9 cellular contexts compared by ENCODE assay signal in the genomic region with DNA sequence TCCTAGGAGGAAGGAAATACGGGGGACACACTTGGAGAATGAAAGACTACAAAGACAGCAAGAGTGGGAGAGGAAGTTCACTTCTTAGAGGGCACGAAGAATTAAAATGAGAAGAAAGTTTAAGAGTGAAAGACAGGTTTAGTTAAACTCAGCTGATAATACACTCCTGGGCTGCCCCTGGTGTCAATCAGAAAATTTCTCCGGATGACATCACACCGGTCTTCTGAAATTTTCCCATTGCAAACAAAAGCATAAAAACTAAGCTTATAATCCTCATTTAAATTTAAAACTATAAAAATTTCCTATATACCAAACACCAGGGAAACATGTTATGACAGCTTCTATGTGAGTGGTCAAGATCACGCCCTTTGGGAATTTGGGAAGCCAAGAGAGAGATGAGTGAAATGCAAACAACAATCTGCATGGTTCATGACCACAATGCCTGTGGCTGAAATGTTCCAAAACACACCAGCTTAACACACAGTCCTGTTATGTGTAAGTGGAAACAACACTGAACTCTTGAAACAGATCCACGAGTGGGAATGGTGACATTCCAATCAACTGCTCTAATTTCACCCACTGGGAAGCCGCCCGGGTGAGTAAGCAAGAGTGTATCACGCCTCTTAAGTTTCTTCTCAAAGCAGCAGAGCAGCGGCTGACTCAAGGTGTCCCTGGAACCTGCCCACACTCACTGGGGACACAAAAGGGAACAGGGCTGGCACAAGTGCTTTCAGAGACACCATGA. TPM values are rescaled to one million over a fixed set of nuclear protein-coding genes. Genes with fewer than 3 reads are reported as not detected.
DNase-seq lines count a peak whose midpoint lies in the region; TF ChIP-seq lines count a peak whose summit lies in the region.
"Had no signal": no experiment of that assay in that cellular context is flagged by ENCODE, and none has a peak within 500 bp of the region (broad histone marks: within the 10 kb centered on the region; RNA-seq: fewer than 3 reads in every experiment).

No MANE protein-coding gene starts in this region.

- intact Hi-C loops in activated naive CD4-positive, alpha-beta T cell treated with anti-CD3 and anti-CD28 coated beads for 36 hours (cut with micrococcal nuclease): no loop called here

- peak overlapping the region; percentile 10 for H3K4me2 ChIP-seq in hepatocyte

- 79% methylated on average over 10 of the region's 10 CpGs for WGBS in hepatocyte (ENCODE audit: low lambda C conversion rate, missing lambda C conversion rate)

- H3K9me2 ChIP-seq in hepatocyte (replicated peaks; ENCODE audit: insufficient read depth): no peaks in the 10 kb centered on the region

- no peak overlapping the region for H2AFZ ChIP-seq in hepatocyte

- H3K4me3 ChIP-seq in hepatocyte: no peak overlapping the region
- H3K4me3 ChIP-seq in subcutaneous abdominal adipose tissue (ENCODE audit: low read depth in 1 of 5, low read length in 5 of 5): no peak overlapping the region

- H3K4me3 Mint-ChIP-seq in T-helper 1 cell treated with Interleukin-12 subunit alpha and Interleukin-12 subunit beta and Interleukin-4 antibody, amounts not matched to agents 30 μg/mL and 1 μg/mL, for 36 hours: no peak overlapping the region
- H3K4me3 Mint-ChIP-seq in activated naive CD4-positive, alpha-beta T cell treated with anti-CD3 and anti-CD28 coated beads for 36 hours: no peak overlapping the region

- TF ChIP-seq CTCF in hepatocyte (IDR thresholded peaks at IDR 0.05; ENCODE audit: poor library complexity): no peak

- no peaks in the 10 kb centered on the region for H3K36me3 ChIP-seq in hepatocyte (replicated peaks; ENCODE audit: insufficient read depth, low read depth)
- H3K36me3 ChIP-seq in subcutaneous abdominal adipose tissue (ENCODE audit: control insufficient read depth in 5 of 5, insufficient read depth in 5 of 5, low read length in 5 of 5): no peaks in the 10 kb centered on the region

- no peaks in the 10 kb centered on the region for H3K36me3 Mint-ChIP-seq in T-helper 1 cell treated with Interleukin-12 subunit alpha and Interleukin-12 subunit beta and Interleukin-4 antibody, amounts not matched to agents 30 μg/mL and 1 μg/mL, for 36 hours (ENCODE audit: low read depth)
- no peaks in the 10 kb centered on the region for H3K36me3 Mint-ChIP-seq in activated naive CD4-positive, alpha-beta T cell treated with anti-CD3 and anti-CD28 coated beads for 36 hours (ENCODE audit: low read depth)

- peaks cover 67% of the 10 kb centered on the region for H3K4me1 Mint-ChIP-seq in T-helper 1 cell treated with Interleukin-12 subunit alpha and Interleukin-12 subunit beta and Interleukin-4 antibody, amounts not matched to agents 30 μg/mL and 1 μg/mL, for 36 hours (ENCODE audit: low read depth)
- peaks cover 95% of the 10 kb centered on the region for H3K4me1 Mint-ChIP-seq in activated naive CD4-positive, alpha-beta T cell treated with anti-CD3 and anti-CD28 coated beads for 36 hours (ENCODE audit: low read depth)

- peaks cover 100% of the 10 kb centered on the region for H3K79me2 ChIP-seq in hepatocyte

- peak overlapping the region; percentile 54 for H3K27ac ChIP-seq in hepatocyte
- peak overlapping the region; percentile 32 for H3K27ac ChIP-seq in subcutaneous abdominal adipose tissue (ENCODE audit: low read depth, low read length)

- H3K4me1 ChIP-seq in hepatocyte (ENCODE audit: insufficient read depth) (peaks cover 82% of the 10 kb centered on the region), subcutaneous abdominal adipose tissue (ENCODE audit: control insufficient read depth in 5 of 5, insufficient read depth in 5 of 5, low read length in 5 of 5) (peaks cover 40 to 95% (median 92%) of the 10 kb centered on the region in 5 donors)

- H3K27ac Mint-ChIP-seq in T-helper 1 cell treated with Interleukin-12 subunit alpha and Interleukin-12 subunit beta and Interleukin-4 antibody, amounts not matched to agents 30 μg/mL and 1 μg/mL, for 36 hours: peak overlapping the region; percentile 52
- H3K27ac Mint-ChIP-seq in activated naive CD4-positive, alpha-beta T cell treated with anti-CD3 and anti-CD28 coated beads for 36 hours: peak overlapping the region; percentile 55

- H3K9ac ChIP-seq in subcutaneous abdominal adipose tissue (ENCODE audit: low read length in 5 of 5): no peak overlapping the region

- CTCF ChIA-PET in activated naive CD4-positive, alpha-beta T cell treated with anti-CD3 and anti-CD28 coated beads for 36 hours (lab: Charles Lee): interaction anchor here (1.3 to 2.3 kb wide), 2 partner anchors 19 to 50 kb away, joined by 3 to 5 read pairs; no protein-coding TSS in a partner anchor

- no peaks in the 10 kb centered on the region for H3K9me3 ChIP-seq in hepatocyte (ENCODE audit: low read depth)
- H3K9me3 ChIP-seq in subcutaneous abdominal adipose tissue (ENCODE audit: control insufficient read depth in 5 of 5, low read length in 5 of 5): no peaks in the 10 kb centered on the region

- DNase-seq in T-helper 1 cell: no peak
- peak; percentile 48 for DNase-seq in activated naive CD4-positive, alpha-beta T cell treated with anti-CD3 and anti-CD28 coated beads for 36 hours
- no peak for DNase-seq in hepatocyte (ENCODE audit: low spot score)
- DNase-seq in SHP77 treated with DMSO at 0.1 percent for 48 hours (lab: John Stamatoyannopoulos, UW): no peak
- DNase-seq in NCI-H748 (lab: John Stamatoyannopoulos, UW; ENCODE audit: unreplicated experiment): no peak
- no peak for DNase-seq in 8988T

- no peaks in the 10 kb centered on the region for H3K27me3 Mint-ChIP-seq in T-helper 1 cell treated with Interleukin-12 subunit alpha and Interleukin-12 subunit beta and Interleukin-4 antibody, amounts not matched to agents 30 μg/mL and 1 μg/mL, for 36 hours (ENCODE audit: low read depth)
- H3K27me3 Mint-ChIP-seq in activated naive CD4-positive, alpha-beta T cell treated with anti-CD3 and anti-CD28 coated beads for 36 hours (ENCODE audit: low read depth): no peaks in the 10 kb centered on the region

- H3K27me3 ChIP-seq in hepatocyte (no peaks in the 10 kb centered on the region), subcutaneous abdominal adipose tissue (ENCODE audit: control insufficient read depth in 5 of 5, insufficient read depth in 4 of 5, low read length in 5 of 5) (no peaks in the 10 kb centered on the region)

- H3K9me3 Mint-ChIP-seq in T-helper 1 cell treated with Interleukin-12 subunit alpha and Interleukin-12 subunit beta and Interleukin-4 antibody, amounts not matched to agents 30 μg/mL and 1 μg/mL, for 36 hours: no peaks in the 10 kb centered on the region
- H3K9me3 Mint-ChIP-seq in activated naive CD4-positive, alpha-beta T cell treated with anti-CD3 and anti-CD28 coated beads for 36 hours: no peaks in the 10 kb centered on the region

- H4K20me1 ChIP-seq in hepatocyte (ENCODE audit: insufficient read depth, poor library complexity, severe bottlenecking): peaks cover 100% of the 10 kb centered on the region

RNA-seq across cellular contexts. Expression of a gene that starts 49.0 kb away (rescaled TPM):
- 100 to 1,000 TPM; 109 to 111 TPM for total RNA-seq in activated naive CD4-positive, alpha-beta T cell treated with anti-CD3 and anti-CD28 coated beads for 36 hours
- 18.0 and 18.1 TPM in 2 replicates for total RNA-seq in hepatocyte
- polyA plus RNA-seq in hepatocyte: 88.4 and 109 TPM in 2 replicates

RNA-seq across cellular contexts. Expression of a gene that starts 51.1 kb away (rescaled TPM):
- not detected for total RNA-seq in activated naive CD4-positive, alpha-beta T cell treated with anti-CD3 and anti-CD28 coated beads for 36 hours
- 0.36 and 1.6 TPM in 2 replicates for total RNA-seq in hepatocyte
- polyA plus RNA-seq in hepatocyte: 3.5 and 3.6 TPM in 2 replicates
- polyA plus RNA-seq: neural cell had no signal
